In genomic region chr3:67361323-67361722, GRCh38 we compare ENCODE assay signal across 20 cellular contexts.
A peak's percentile ranks its signal among the peaks of the same experiment; 100 is the strongest.
DNase-seq lines count a peak whose midpoint lies in the region; ATAC-seq lines count a peak whose summit lies in the region.
"Had no signal": no experiment of that assay in that cellular context is flagged by ENCODE, and none has a peak within 500 bp of the region (broad histone marks: within the 10 kb centered on the region; RNA-seq: fewer than 3 reads in every experiment).

No MANE protein-coding gene starts in this region.

- no peaks in the 10 kb centered on the region for H3K9me3 Mint-ChIP-seq in activated T-cell treated with anti-CD3 and anti-CD28 coated beads, Interleukin-2, amount 50 U/mL, for 24 hours
- no peaks in the 10 kb centered on the region for H3K9me3 Mint-ChIP-seq in activated T-helper 17 cell treated with anti-CD3 and anti-CD28 coated beads, Interleukin-2, amount 50 U/mL, for 72 hours
- no peaks in the 10 kb centered on the region for H3K9me3 Mint-ChIP-seq in stimulated activated effector memory CD8-positive, alpha-beta T cell treated with anti-CD3 and anti-CD28 coated beads, Interleukin-12 subunit alpha, Interleukin-12 subunit beta, amount 100 ng/mL, for 72 hours
- H3K9me3 Mint-ChIP-seq: CD8-positive, alpha-beta memory T cell had no signal

- H3K27ac Mint-ChIP-seq in activated T-cell treated with anti-CD3 and anti-CD28 coated beads, Interleukin-2, amount 50 U/mL, for 24 hours, result peak overlapping the region; percentile 45
- H3K27ac Mint-ChIP-seq in activated T-helper 17 cell treated with anti-CD3 and anti-CD28 coated beads, Interleukin-2, amount 50 U/mL, for 72 hours, result no peak overlapping the region
- no peak overlapping the region for H3K27ac Mint-ChIP-seq in stimulated activated effector memory CD8-positive, alpha-beta T cell treated with anti-CD3 and anti-CD28 coated beads, Interleukin-12 subunit alpha, Interleukin-12 subunit beta, amount 100 ng/mL, for 72 hours

- DNase-seq in activated T-cell treated with anti-CD3 and anti-CD28 coated beads, Interleukin-2, amount 50 U/mL, for 24 hours, result no peak
- no peak for DNase-seq in activated T-cell treated with anti-CD3 and anti-CD28 coated beads, Interleukin-2, amount 50 U/mL, for 1 hour
- no peak for DNase-seq in stimulated activated effector memory CD8-positive, alpha-beta T cell treated with anti-CD3 and anti-CD28 coated beads, Interleukin-12 subunit alpha, Interleukin-12 subunit beta, amount 100 ng/mL, for 72 hours (ENCODE audit: low spot score in 2 of 2)
- no peak for DNase-seq in SIG-M5 treated with dmso at 0.1 percent for 504 hours (lab: John Stamatoyannopoulos, UW; ENCODE audit: unreplicated experiment)
- DNase-seq in Kasumi-1 (lab: John Stamatoyannopoulos, UW), result no peak
- DNase-seq: AML-193; Calu3; CD8-positive, alpha-beta memory T cell; DMS153; KG1; NCI-H1694; NCI-H2081; NCI-H2171; NCI-H524 treated with DMSO at 0.1 percent for 48 hours; NCI-H82; OCI-M1 had no signal

- no peaks in the 10 kb centered on the region for H3K36me3 Mint-ChIP-seq in activated T-cell treated with anti-CD3 and anti-CD28 coated beads, Interleukin-2, amount 50 U/mL, for 24 hours (ENCODE audit: low read depth)
- no peaks in the 10 kb centered on the region for H3K36me3 Mint-ChIP-seq in activated T-helper 17 cell treated with anti-CD3 and anti-CD28 coated beads, Interleukin-2, amount 50 U/mL, for 72 hours (ENCODE audit: low read depth)
- H3K36me3 Mint-ChIP-seq in stimulated activated effector memory CD8-positive, alpha-beta T cell treated with anti-CD3 and anti-CD28 coated beads, Interleukin-12 subunit alpha, Interleukin-12 subunit beta, amount 100 ng/mL, for 72 hours, result no peaks in the 10 kb centered on the region

- peak; percentile 51 for ATAC-seq in GM18498 (IDR thresholded peaks at IDR 0.05; ENCODE audit: unreplicated experiment)
- peak; percentile 71 for ATAC-seq in activated T-helper 17 cell treated with anti-CD3 and anti-CD28 coated beads, Interleukin-2, amount 50 U/mL, for 72 hours (replicated peaks)
- peak; percentile 52 for ATAC-seq in stimulated activated effector memory CD8-positive, alpha-beta T cell treated with anti-CD3 and anti-CD28 coated beads, Interleukin-12 subunit alpha, Interleukin-12 subunit beta, amount 100 ng/mL, for 72 hours
- ATAC-seq in GM19395 (IDR thresholded peaks at IDR 0.05; ENCODE audit: unreplicated experiment), result no peak
- ATAC-seq: HCT116 had no signal

- peaks cover 44% of the 10 kb centered on the region for H3K4me1 Mint-ChIP-seq in activated T-cell treated with anti-CD3 and anti-CD28 coated beads, Interleukin-2, amount 50 U/mL, for 24 hours (ENCODE audit: low read depth)
- H3K4me1 Mint-ChIP-seq in activated T-helper 17 cell treated with anti-CD3 and anti-CD28 coated beads, Interleukin-2, amount 50 U/mL, for 72 hours, result peaks cover 32% of the 10 kb centered on the region
- peaks cover 31% of the 10 kb centered on the region for H3K4me1 Mint-ChIP-seq in stimulated activated effector memory CD8-positive, alpha-beta T cell treated with anti-CD3 and anti-CD28 coated beads, Interleukin-12 subunit alpha, Interleukin-12 subunit beta, amount 100 ng/mL, for 72 hours

- no peaks in the 10 kb centered on the region for H3K27me3 Mint-ChIP-seq in activated T-cell treated with anti-CD3 and anti-CD28 coated beads, Interleukin-2, amount 50 U/mL, for 24 hours
- H3K27me3 Mint-ChIP-seq in activated T-helper 17 cell treated with anti-CD3 and anti-CD28 coated beads, Interleukin-2, amount 50 U/mL, for 72 hours, result peaks cover 3% of the 10 kb centered on the region

- H3K4me3 Mint-ChIP-seq in activated T-cell treated with anti-CD3 and anti-CD28 coated beads, Interleukin-2, amount 50 U/mL, for 24 hours, result no peak overlapping the region
- H3K4me3 Mint-ChIP-seq in activated T-helper 17 cell treated with anti-CD3 and anti-CD28 coated beads, Interleukin-2, amount 50 U/mL, for 72 hours, result no peak overlapping the region
- H3K4me3 Mint-ChIP-seq in stimulated activated effector memory CD8-positive, alpha-beta T cell treated with anti-CD3 and anti-CD28 coated beads, Interleukin-12 subunit alpha, Interleukin-12 subunit beta, amount 100 ng/mL, for 72 hours, result no peak overlapping the region
- H3K4me3 Mint-ChIP-seq: CD8-positive, alpha-beta memory T cell had no signal
